In the genomic region with DNA sequence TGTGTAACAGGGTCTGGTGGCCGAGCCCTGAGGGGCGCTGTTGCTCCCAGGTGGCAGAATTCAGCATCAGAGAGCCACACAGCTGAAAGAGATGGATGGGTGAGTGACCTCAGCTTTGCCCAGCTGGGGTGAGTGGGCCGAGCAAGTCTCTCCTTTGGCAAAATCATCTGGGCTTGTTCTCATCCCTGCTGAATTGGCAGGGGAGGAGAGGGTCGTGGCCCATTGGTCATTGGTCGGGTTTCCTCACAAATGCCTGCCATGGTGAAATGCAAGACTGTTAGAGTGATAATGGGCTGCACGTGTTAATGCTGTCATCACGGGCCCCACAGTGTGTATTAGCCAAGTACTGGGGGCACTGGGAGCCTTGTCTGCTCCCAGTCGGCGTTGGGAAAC, we compare ENCODE assay signal across 12 cellular contexts. TPM values are rescaled to one million over a fixed set of nuclear protein-coding genes. Genes with fewer than 3 reads are reported as not detected.
A peak's percentile ranks its signal among the peaks of the same experiment; 100 is the strongest.
DNase-seq lines count a peak whose midpoint lies in the region; ATAC-seq and TF ChIP-seq lines count a peak whose summit lies in the region.
"Had no signal": no experiment of that assay in that cellular context is flagged by ENCODE, and none has a peak within 500 bp of the region (broad histone marks: within the 10 kb centered on the region; RNA-seq: fewer than 3 reads in every experiment).

No MANE protein-coding gene starts in this region.

- DNase-seq in Right ventricle myocardium inferior (ENCODE audit: missing footprints), result no peak
- no peak for DNase-seq in cardiac septum (ENCODE audit: low spot score)
- DNase-seq in fibroblast of the aortic adventitia (ENCODE audit: low read depth), result peak; percentile 48
- DNase-seq in osteoblast (ENCODE audit: insufficient read length, low spot score, missing footprints), result no peak
- no peak for DNase-seq in aorta
- DNase-seq in GOT3 (lab: John Stamatoyannopoulos, UW), result no peak
- DNase-seq in activated naive CD4-positive, alpha-beta T cell treated with anti-CD3 and anti-CD28 coated beads, Interleukin-2, amount 10 ng/mL, durations not matched to agents 7 days and 5 days, result no peak
- DNase-seq: activated CD4-positive, alpha-beta memory T cell treated with anti-CD3 and anti-CD28 coated beads for 36 hours; NCI-H510A had no signal

- TF ChIP-seq CTCF in fibroblast of the aortic adventitia (IDR thresholded peaks at IDR 0.05; ENCODE audit: insufficient read depth, low read length) (no peak), osteoblast (IDR thresholded peaks at IDR 0.05; ENCODE audit: extremely low read depth, low read depth, low read length) (peak; percentile 10)

- H4K20me1 ChIP-seq in osteoblast (ENCODE audit: insufficient read depth, low read length), result no peaks in the 10 kb centered on the region

- H3K27me3 Mint-ChIP-seq in activated naive CD4-positive, alpha-beta T cell treated with anti-CD3 and anti-CD28 coated beads, Interleukin-2, amount 10 ng/mL, durations not matched to agents 7 days and 5 days, result no peaks in the 10 kb centered on the region
- H3K27me3 Mint-ChIP-seq: activated CD4-positive, alpha-beta memory T cell treated with anti-CD3 and anti-CD28 coated beads for 36 hours; memory B cell; stimulated activated memory B cell treated with anti-CD40 and anti-IgM and Interleukin-4, amounts not matched to agents 10 μg/mL and 1 μg/mL and 100 μg/mL, for 72 hours had no signal

- H3K9me3 ChIP-seq in osteoblast (ENCODE audit: low read depth, low read length) (no peaks in the 10 kb centered on the region), aorta (ENCODE audit: control insufficient read depth, low read length) (no peaks in the 10 kb centered on the region)

- ATAC-seq in Right ventricle myocardium inferior, result peak; percentile 70
- no peak for ATAC-seq in aorta (ENCODE audit: low FRiP score)
- ATAC-seq in HG03354 (IDR thresholded peaks at IDR 0.05; ENCODE audit: poor library complexity, severe bottlenecking, unreplicated experiment), result no peak
- ATAC-seq: stimulated activated memory B cell treated with anti-CD40 and anti-IgM and Interleukin-4, amounts not matched to agents 10 μg/mL and 1 μg/mL and 100 μg/mL, for 72 hours had no signal

- WGBS in aorta, 2 donors, result 69 to 71% methylated on average over 9 of the region's 9 CpGs

- H3K27ac ChIP-seq in osteoblast (ENCODE audit: low read depth, low read length) (peak overlapping the region; percentile 98), aorta (ENCODE audit: low read depth in 1 of 2, low read length in 2 of 2) (peak overlapping the region; percentile 97 to 99)

- peaks cover 68% of the 10 kb centered on the region for H3K79me2 ChIP-seq in osteoblast (ENCODE audit: insufficient read depth, low read length)

- H3K4me1 ChIP-seq in osteoblast (ENCODE audit: insufficient read depth, low read length) (peaks cover 67% of the 10 kb centered on the region), aorta (ENCODE audit: control insufficient read depth in 1 of 2, insufficient read depth in 2 of 2, low read length in 2 of 2) (peaks cover 12 to 30% of the 10 kb centered on the region in 2 donors)

- H3K36me3 Mint-ChIP-seq in activated naive CD4-positive, alpha-beta T cell treated with anti-CD3 and anti-CD28 coated beads, Interleukin-2, amount 10 ng/mL, durations not matched to agents 7 days and 5 days, result peaks cover 29% of the 10 kb centered on the region

- H2AFZ ChIP-seq in osteoblast (ENCODE audit: low read length), result no peak overlapping the region

- H3K36me3 ChIP-seq in osteoblast (ENCODE audit: insufficient read depth, low read length), result peaks cover 9% of the 10 kb centered on the region
- H3K36me3 ChIP-seq in aorta (ENCODE audit: control insufficient read depth in 1 of 2, insufficient read depth in 2 of 2, low read length in 1 of 2), result no peaks in the 10 kb centered on the region

- CTCF ChIA-PET in activated naive CD4-positive, alpha-beta T cell treated with anti-CD3 and anti-CD28 coated beads, Interleukin-2, amount 10 ng/mL, durations not matched to agents 7 days and 5 days (lab: Charles Lee), result interaction anchor here (0.9 to 2.0 kb wide), 2 partner anchors 10 to 46 kb away, joined by 3 to 9 read pairs; no protein-coding TSS in a partner anchor

- intact Hi-C loops in Right ventricle myocardium inferior (cut with DNase I), result loop anchor here (2.0 kb wide), 1 partner anchor 13 kb away; no protein-coding TSS in a partner anchor
- intact Hi-C loops in cardiac septum (cut with DNase I), result no loop called here
- intact Hi-C loops in aorta (cut with DNase I), result loop anchor here (5.0 kb wide), 2 partner anchors 33 to 82 kb away; no protein-coding TSS in a partner anchor

- H3K4me2 ChIP-seq in osteoblast (ENCODE audit: insufficient read depth, low read length), result peak overlapping the region; percentile 54

- H3K27me3 ChIP-seq in osteoblast (ENCODE audit: insufficient read depth, low read length) (no peaks in the 10 kb centered on the region), aorta (ENCODE audit: control insufficient read depth in 1 of 2, insufficient read depth in 2 of 2, low read length in 1 of 2) (no peaks in the 10 kb centered on the region)

- no peak overlapping the region for H3K27ac Mint-ChIP-seq in activated naive CD4-positive, alpha-beta T cell treated with anti-CD3 and anti-CD28 coated beads, Interleukin-2, amount 10 ng/mL, durations not matched to agents 7 days and 5 days
- H3K27ac Mint-ChIP-seq: activated CD4-positive, alpha-beta memory T cell treated with anti-CD3 and anti-CD28 coated beads for 36 hours; memory B cell; stimulated activated memory B cell treated with anti-CD40 and anti-IgM and Interleukin-4, amounts not matched to agents 10 μg/mL and 1 μg/mL and 100 μg/mL, for 72 hours had no signal

- H3K4me1 Mint-ChIP-seq in activated naive CD4-positive, alpha-beta T cell treated with anti-CD3 and anti-CD28 coated beads, Interleukin-2, amount 10 ng/mL, durations not matched to agents 7 days and 5 days, result peaks cover 14% of the 10 kb centered on the region
- H3K4me1 Mint-ChIP-seq: stimulated activated memory B cell treated with anti-CD40 and anti-IgM and Interleukin-4, amounts not matched to agents 10 μg/mL and 1 μg/mL and 100 μg/mL, for 72 hours had no signal

- no peak overlapping the region for H3K4me3 Mint-ChIP-seq in activated naive CD4-positive, alpha-beta T cell treated with anti-CD3 and anti-CD28 coated beads, Interleukin-2, amount 10 ng/mL, durations not matched to agents 7 days and 5 days
- H3K4me3 Mint-ChIP-seq: activated CD4-positive, alpha-beta memory T cell treated with anti-CD3 and anti-CD28 coated beads for 36 hours; memory B cell; stimulated activated memory B cell treated with anti-CD40 and anti-IgM and Interleukin-4, amounts not matched to agents 10 μg/mL and 1 μg/mL and 100 μg/mL, for 72 hours had no signal

- H3K4me3 ChIP-seq in fibroblast of the aortic adventitia (ENCODE audit: low read depth, low read length) (no peak overlapping the region), osteoblast (ENCODE audit: insufficient read depth, low read length) (no peak overlapping the region), aorta (ENCODE audit: low read length in 2 of 2) (no peak overlapping the region)

- no peaks in the 10 kb centered on the region for H3K9me3 Mint-ChIP-seq in activated naive CD4-positive, alpha-beta T cell treated with anti-CD3 and anti-CD28 coated beads, Interleukin-2, amount 10 ng/mL, durations not matched to agents 7 days and 5 days
- H3K9me3 Mint-ChIP-seq: activated CD4-positive, alpha-beta memory T cell treated with anti-CD3 and anti-CD28 coated beads for 36 hours; memory B cell; stimulated activated memory B cell treated with anti-CD40 and anti-IgM and Interleukin-4, amounts not matched to agents 10 μg/mL and 1 μg/mL and 100 μg/mL, for 72 hours had no signal

RNA-seq across cellular contexts. Expression of a gene that starts 15.9 kb away (rescaled TPM):
- total RNA-seq in Right ventricle myocardium inferior, result 69.9 TPM
- 185 TPM for total RNA-seq in cardiac septum
- 34.5 and 100 TPM in 2 replicates for total RNA-seq in fibroblast of the aortic adventitia (ENCODE audit: low replicate concordance)
- 115 and 151 TPM in 2 replicates for total RNA-seq in osteoblast
- total RNA-seq in aorta, result 100 to 1,000 TPM; 135 to 221 TPM
- 10 to 100 TPM in 1 of 2 donors, 1 to 10 TPM in 1; 9.1 to 29.9 TPM for polyA plus RNA-seq in aorta
